ENCODE assay signal across 2 cellular contexts in genomic region chr13:111359237-111359915, GRCh38.
TF ChIP-seq lines count a peak whose summit lies in the region.

No MANE protein-coding gene starts in this region.

TF ChIP-seq in SK-N-SH, 30 proteins besides CTCF, POLR2A, EP300 and RAD21 (continued from another document):
- TF ChIP-seq SIN3A (IDR thresholded peaks at IDR 0.05; ENCODE audit: borderline replicate concordance, low read depth, low read length) (no peak), MAX (IDR thresholded peaks at IDR 0.05; ENCODE audit: low read depth) (no peak), JUND (IDR thresholded peaks at IDR 0.05) (no peak), REST (IDR thresholded peaks at IDR 0.05; ENCODE audit: low read depth, low read length) (no peak)

TF ChIP-seq in SK-N-SH treated with all-trans-retinoic acid at 6 μM for 48 hours, 23 proteins besides CTCF, POLR2A, EP300 and RAD21 (continued from another document):
- no peak for TF ChIP-seq TSHZ2 (CRISPR knock-in tag; IDR thresholded peaks at IDR 0.05)
- no peak for TF ChIP-seq BACH2 (CRISPR knock-in tag; IDR thresholded peaks at IDR 0.05; ENCODE audit: borderline replicate concordance)
- no peak for TF ChIP-seq PPARA (CRISPR knock-in tag; IDR thresholded peaks at IDR 0.05; ENCODE audit: borderline replicate concordance)
- TF ChIP-seq ZNF70 (CRISPR knock-in tag; IDR thresholded peaks at IDR 0.05), result no peak
- no peak for TF ChIP-seq GLIS3 (CRISPR knock-in tag; IDR thresholded peaks at IDR 0.05)
- TF ChIP-seq CREB5 (CRISPR knock-in tag; IDR thresholded peaks at IDR 0.05; ENCODE audit: low read depth), result no peak
- no peak for TF ChIP-seq ZFP3 (CRISPR knock-in tag; IDR thresholded peaks at IDR 0.05)
- TF ChIP-seq RARB (CRISPR knock-in tag; IDR thresholded peaks at IDR 0.05), result no peak
- TF ChIP-seq CSRNP3 (CRISPR knock-in tag; IDR thresholded peaks at IDR 0.05), result no peak
- TF ChIP-seq TOX (CRISPR knock-in tag; IDR thresholded peaks at IDR 0.05; ENCODE audit: borderline replicate concordance), result no peak
- no peak for TF ChIP-seq ARNTL (CRISPR knock-in tag; IDR thresholded peaks at IDR 0.05; ENCODE audit: borderline replicate concordance, low read depth)
- no peak for TF ChIP-seq SNAI2 (CRISPR knock-in tag; IDR thresholded peaks at IDR 0.05)
- TF ChIP-seq PATZ1 (CRISPR knock-in tag; IDR thresholded peaks at IDR 0.05; ENCODE audit: borderline replicate concordance), result no peak
- no peak for TF ChIP-seq OSR1 (CRISPR knock-in tag; IDR thresholded peaks at IDR 0.05)
